Comparison of ENCODE assay signal across 22 cellular contexts in the genomic region with DNA sequence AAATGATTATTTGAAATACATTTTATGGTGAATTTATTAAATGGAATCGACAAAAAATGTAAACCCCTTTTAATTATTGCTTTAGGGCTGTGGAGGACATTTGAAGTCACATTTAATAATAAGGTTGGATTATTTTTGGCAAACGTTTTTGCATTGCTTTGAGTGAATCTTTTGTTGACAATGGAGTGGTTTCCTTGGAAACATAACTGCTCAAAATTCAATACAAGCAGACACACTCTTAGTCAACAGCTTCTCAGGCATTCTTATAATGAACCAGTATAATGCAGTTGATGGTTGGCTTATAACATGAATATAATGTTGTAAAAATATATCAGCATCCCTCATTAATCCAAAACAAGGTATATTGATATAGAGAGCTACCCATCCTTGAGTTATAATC.
A peak's percentile ranks its signal among the peaks of the same experiment; 100 is the strongest.
DNase-seq lines count a peak whose midpoint lies in the region; ATAC-seq and TF ChIP-seq lines count a peak whose summit lies in the region.
"Had no signal": no experiment of that assay in that cellular context is flagged by ENCODE, and none has a peak within 500 bp of the region (broad histone marks: within the 10 kb centered on the region; RNA-seq: fewer than 3 reads in every experiment).

No MANE protein-coding gene starts in this region.

- H2AFZ ChIP-seq in GM23248, result no peak overlapping the region
- H2AFZ ChIP-seq: GM23338 had no signal

- no peaks in the 10 kb centered on the region for H3K27me3 ChIP-seq in GM23248 (replicated peaks; ENCODE audit: insufficient read depth)

- ATAC-seq in T-helper 17 cell, result no peak
- ATAC-seq: GM23338 had no signal

- no peaks in the 10 kb centered on the region for H3K27me3 Mint-ChIP-seq in T-helper 17 cell
- H3K27me3 Mint-ChIP-seq: IgD-negative memory B cell had no signal

- no peaks in the 10 kb centered on the region for H3K79me2 ChIP-seq in GM23248 (ENCODE audit: insufficient read depth)

- H3K4me2 ChIP-seq in GM23248 (ENCODE audit: unreplicated experiment), result no peak overlapping the region
- H3K4me2 ChIP-seq: GM23338, SK-N-SH had no signal

- H3K4me3 ChIP-seq in GM23248, result no peak overlapping the region
- no peak overlapping the region for H3K4me3 ChIP-seq in fibroblast of pulmonary artery (replicated peaks; ENCODE audit: low read depth, low read length)
- H3K4me3 ChIP-seq: GM23338 had no signal

- WGBS in GM23248 (ENCODE audit: low coverage in 1 of 2, low lambda C conversion rate in 2 of 2, missing lambda C conversion rate in 2 of 2), 2 experiments, result 33 to 37% methylated on average over 2 of the region's 2 CpGs

- peaks cover 4% of the 10 kb centered on the region; the same call in 1 of the 2 replicates for H3F3A ChIP-seq in GM23248 (ENCODE audit: insufficient read depth)

- H3K9me3 ChIP-seq in GM23248 (ENCODE audit: low read depth) (no peaks in the 10 kb centered on the region), T-helper 17 cell (ENCODE audit: control insufficient read depth, low read length, poor library complexity, severe bottlenecking) (no peaks in the 10 kb centered on the region)
- H3K9me3 ChIP-seq: SK-N-SH had no signal

- H3K4me1 Mint-ChIP-seq in T-helper 17 cell, result no peaks in the 10 kb centered on the region
- H3K4me1 Mint-ChIP-seq: IgD-negative memory B cell had no signal

- H3K4me1 ChIP-seq in GM23248 (ENCODE audit: insufficient read depth), result 0 out of 2 replicates have a peak, but pooled peaks cover 4% of the 10 kb centered on the region

- no peaks in the 10 kb centered on the region for H3K9me2 ChIP-seq in GM23248 (ENCODE audit: insufficient read depth)

- DNase-seq in GM23248 (peak; percentile 13), NCI-H2081 (lab: John Stamatoyannopoulos, UW) (peak; percentile 39 to 72), NCI-H748 (lab: John Stamatoyannopoulos, UW; ENCODE audit: unreplicated experiment) (peak; percentile 84), fibroblast of pulmonary artery (ENCODE audit: low read depth) (peak; percentile 50), T-helper 17 cell (no peak), SKM-1 (lab: John Stamatoyannopoulos, UW; ENCODE audit: unreplicated experiment) (no peak), RKO (ENCODE audit: low spot score) (no peak), medulla oblongata (ENCODE audit: extremely low spot score) (no peak)
- DNase-seq: ACHN, DMS 273 treated with DMSO at 0.1 percent for 48 hours, HCEC 1CT, Kasumi-1, MM.1S, NCI-H1092 treated with DMSO at 0.1 percent for 48 hours, NCI-H1930, NCI-H526 treated with DMSO at 0.1 percent for 48 hours, RPMI8226, SHP77 treated with DMSO at 0.1 percent for 48 hours, SK-N-SH had no signal

- no peak overlapping the region for H3K9ac ChIP-seq in GM23248
- H3K9ac ChIP-seq: SK-N-SH had no signal

- no peak for TF ChIP-seq CTCF in fibroblast of pulmonary artery (IDR thresholded peaks at IDR 0.05; ENCODE audit: low read length, missing control alignments)

- no peaks in the 10 kb centered on the region for H4K20me1 ChIP-seq in GM23248 (ENCODE audit: insufficient read depth)

- no peaks in the 10 kb centered on the region for H3K36me3 ChIP-seq in GM23248 (ENCODE audit: low read depth)

- H3K4me3 Mint-ChIP-seq in T-helper 17 cell, result no peak overlapping the region
- H3K4me3 Mint-ChIP-seq: GM23338, IgD-negative memory B cell had no signal

- H3K27ac ChIP-seq in GM23248, result no peak overlapping the region
- H3K27ac ChIP-seq: C4-2B had no signal

- H3K36me3 Mint-ChIP-seq in T-helper 17 cell (ENCODE audit: low read depth), result no peaks in the 10 kb centered on the region

- H3K27ac Mint-ChIP-seq in T-helper 17 cell, result no peak overlapping the region
- H3K27ac Mint-ChIP-seq: GM23338, IgD-negative memory B cell had no signal

- in situ Hi-C loops in GM23248 (cut with MboI), result no loop called here

Comparison
In these comparisons a context has a peak if more than half of its experiments do, and no peak if none do; other contexts are left out.
1. DNase-seq: peak in GM23248 (single experiment), NCI-H2081 (2 of 2), NCI-H748 (single experiment) and fibroblast of pulmonary artery (single experiment); none in T-helper 17 cell (0 of 3), SKM-1 (single experiment), RKO (single experiment) and medulla oblongata (single experiment).